Comparison of ENCODE assay signal across 23 cellular contexts in the genomic region with DNA sequence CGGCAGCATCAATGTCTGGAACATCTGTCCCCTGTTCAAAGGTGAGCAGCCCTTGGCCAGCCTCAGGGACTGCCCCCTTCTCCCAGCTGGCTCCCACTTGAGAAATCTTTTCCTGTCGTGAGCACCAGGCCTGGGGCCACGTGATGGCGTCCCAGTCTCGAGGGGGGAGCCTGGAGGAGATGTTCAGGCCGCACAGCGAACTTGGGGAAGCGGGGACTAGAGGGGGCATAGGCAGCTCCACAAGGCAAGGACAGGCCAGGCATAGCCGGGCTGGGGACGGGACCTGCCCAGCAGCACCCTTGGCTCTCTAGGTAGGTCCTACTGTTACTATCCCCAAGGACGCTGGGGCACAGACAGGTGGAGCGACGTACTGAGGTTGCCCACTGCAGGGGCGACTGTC. TPM values are rescaled to one million over a fixed set of nuclear protein-coding genes. Genes with fewer than 3 reads are reported as not detected.
DNase-seq lines count a peak whose midpoint lies in the region; ATAC-seq and TF ChIP-seq lines count a peak whose summit lies in the region.
"Had no signal": no experiment of that assay in that cellular context is flagged by ENCODE, and none has a peak within 500 bp of the region (broad histone marks: within the 10 kb centered on the region; RNA-seq: fewer than 3 reads in every experiment).

No MANE protein-coding gene starts in this region.

- no peaks in the 10 kb centered on the region for H3K9me2 ChIP-seq in HCT116 (ENCODE audit: insufficient read depth)

- TF ChIP-seq POLR2A in HCT116 (IDR thresholded peaks at IDR 0.05; ENCODE audit: borderline replicate concordance, extremely low read depth, insufficient read depth, insufficient read length) (no peak), esophagus squamous epithelium (IDR thresholded peaks at IDR 0.05) (no peak)

- H3K36me3 ChIP-seq in HCT116 (ENCODE audit: control insufficient read depth in 1 of 2, insufficient read depth in 2 of 2, low read length in 2 of 2) (no peaks in the 10 kb centered on the region), esophagus squamous epithelium (no peaks in the 10 kb centered on the region)
- H3K36me3 ChIP-seq: vagina had no signal

- H4K20me1 ChIP-seq in HCT116 (ENCODE audit: insufficient read depth), result no peaks in the 10 kb centered on the region

- H3K9me3 ChIP-seq in HCT116 (ENCODE audit: control insufficient read depth in 1 of 2, insufficient read depth in 1 of 2, low read depth in 1 of 2, low read length in 2 of 2) (no peaks in the 10 kb centered on the region), esophagus squamous epithelium (no peaks in the 10 kb centered on the region)
- H3K9me3 ChIP-seq: neutrophil, vagina had no signal

- intact Hi-C loops in HCT116 (cut with micrococcal nuclease) (no loop called here), esophagus squamous epithelium (cut with DNase I) (no loop called here)

- H3K27ac ChIP-seq in HCT116 (ENCODE audit: low read depth, low read length), result no peak overlapping the region; the same call in 1 of the 2 replicates
- peak overlapping the region; percentile 73; the same call in 1 of the 2 replicates for H3K27ac ChIP-seq in VCaP
- H3K27ac ChIP-seq in esophagus squamous epithelium, result peak overlapping the region in 2 of 4 donors; percentile 53 to 79
- H3K27ac ChIP-seq: neutrophil, vagina had no signal

- H2AFZ ChIP-seq in HCT116 (ENCODE audit: low read depth, low read length, poor library complexity, severe bottlenecking), result no peak overlapping the region

- H3K4me1 ChIP-seq in HCT116 (ENCODE audit: control insufficient read depth in 1 of 2, insufficient read depth in 2 of 2, low read length in 2 of 2) (peaks cover 4 to 24% of the 10 kb centered on the region in 2 experiments; a peak in 3 of 4 replicates), esophagus squamous epithelium (peaks cover 5 to 76% (median 11%) of the 10 kb centered on the region in 3 donors)

- 100% methylated on average over 1 of the region's 14 CpGs; no CpG with 5 or more reads in 1 of the 2 donors for WGBS in esophagus squamous epithelium, 2 donors

- no peak for DNase-seq in HCT116 (ENCODE audit: low read depth, low spot score)
- no peak for DNase-seq in esophagus squamous epithelium (lab: John Stamatoyannopoulos, UW)
- no peak for DNase-seq in retinal pigment epithelial cell (ENCODE audit: low read depth)
- no peak for DNase-seq in T-helper 1 cell
- no peak for DNase-seq in AML-193 (lab: John Stamatoyannopoulos, UW)
- no peak for DNase-seq in activated T-cell treated with anti-CD3 and anti-CD28 coated beads, Interleukin-2, amount 50 U/mL, for 1 hour
- DNase-seq: activated CD4-positive, CD25-positive, alpha-beta regulatory T cell; activated CD8-positive, alpha-beta T cell treated with anti-CD3 and anti-CD28 coated beads, Interleukin-2, amount 10 ng/mL, durations not matched to agents 7 days and 5 days; activated naive CD8-positive, alpha-beta T cell treated with anti-CD3 and anti-CD28 coated beads, Interleukin-2, amount 10 ng/mL, durations not matched to agents 7 days and 5 days; COR-L47; effector memory CD4-positive, alpha-beta T cell; HFFc6; hypothalamus; NCI-H1105; NCI-H2107; NCI-H510A treated with DMSO at 0.1 percent for 48 hours; SIG-M5; stimulated activated CD4-positive, alpha-beta T cell treated with anti-CD3 and anti-CD28 coated beads, Interleukin-2, amount 100 ng/mL, for 48 hours had no signal

- peak overlapping the region; percentile 74 for H3K4me2 ChIP-seq in HCT116 (ENCODE audit: low read length)

- CTCF ChIA-PET in HCT116 (lab: Charles Lee), result no interaction called here

- H3K27me3 ChIP-seq in HCT116 (ENCODE audit: insufficient read depth, low read length) (no peaks in the 10 kb centered on the region), esophagus squamous epithelium (no peaks in the 10 kb centered on the region)
- H3K27me3 ChIP-seq: vagina had no signal

- no peak overlapping the region for H3K9ac ChIP-seq in HCT116 (ENCODE audit: low read length)

- H3K4me3 ChIP-seq in HCT116 (replicated peaks in 1 of 2; ENCODE audit: low read depth in 1 of 2, low read length in 2 of 2) (no peak overlapping the region), esophagus squamous epithelium (peak overlapping the region in 3 of 4 donors; percentile 42 to 66 (median 57)), retinal pigment epithelial cell (ENCODE audit: low read length) (peak overlapping the region; percentile 48)

- no peak for TF ChIP-seq RAD21 in HCT116 (IDR thresholded peaks at IDR 0.05; ENCODE audit: low read depth)

- no peak for ATAC-seq in HCT116
- ATAC-seq: activated CD8-positive, alpha-beta T cell treated with anti-CD3 and anti-CD28 coated beads, Interleukin-2, amount 10 ng/mL, durations not matched to agents 7 days and 5 days; sciatic nerve had no signal

- TF ChIP-seq CTCF in HCT116 (IDR thresholded peaks at IDR 0.05 in 2 of 3, conservative IDR thresholded peaks at IDR 0.05 in 1 of 3; ENCODE audit: borderline replicate concordance in 1 of 3, insufficient read depth in 1 of 3, low read depth in 2 of 3, low read length in 2 of 3) (no peak), VCaP (conservative IDR thresholded peaks at IDR 0.05) (no peak), esophagus squamous epithelium (IDR thresholded peaks at IDR 0.05) (no peak), retinal pigment epithelial cell (conservative IDR thresholded peaks at IDR 0.05; ENCODE audit: low read depth, low read length) (no peak)

- RAD21 ChIA-PET in HCT116 (lab: Charles Lee; ENCODE audit: low non-redundant PET in 1 of 2, low total read pairs in 2 of 2, uncharacterized antibody in 2 of 2, unreplicated experiment in 2 of 2), result no interaction called here

- peaks cover 22% of the 10 kb centered on the region for H3K79me2 ChIP-seq in HCT116 (ENCODE audit: insufficient read depth, low read length)

- BruUV-seq in HCT116 (replicated peaks; lab: Mats Ljungman, UMichigan), result TSS peak; percentile 38

- POLR2A ChIA-PET in HCT116 (lab: Charles Lee), result no interaction called here

TF ChIP-seq in HCT116, 20 proteins besides CTCF, POLR2A, EP300 and RAD21 (continues in another document):
- TF ChIP-seq EGR1 (IDR thresholded peaks at IDR 0.05; ENCODE audit: low read depth), result no peak
- no peak for TF ChIP-seq SP1 (IDR thresholded peaks at IDR 0.05; ENCODE audit: low read depth)
- TF ChIP-seq, protein P1, sequence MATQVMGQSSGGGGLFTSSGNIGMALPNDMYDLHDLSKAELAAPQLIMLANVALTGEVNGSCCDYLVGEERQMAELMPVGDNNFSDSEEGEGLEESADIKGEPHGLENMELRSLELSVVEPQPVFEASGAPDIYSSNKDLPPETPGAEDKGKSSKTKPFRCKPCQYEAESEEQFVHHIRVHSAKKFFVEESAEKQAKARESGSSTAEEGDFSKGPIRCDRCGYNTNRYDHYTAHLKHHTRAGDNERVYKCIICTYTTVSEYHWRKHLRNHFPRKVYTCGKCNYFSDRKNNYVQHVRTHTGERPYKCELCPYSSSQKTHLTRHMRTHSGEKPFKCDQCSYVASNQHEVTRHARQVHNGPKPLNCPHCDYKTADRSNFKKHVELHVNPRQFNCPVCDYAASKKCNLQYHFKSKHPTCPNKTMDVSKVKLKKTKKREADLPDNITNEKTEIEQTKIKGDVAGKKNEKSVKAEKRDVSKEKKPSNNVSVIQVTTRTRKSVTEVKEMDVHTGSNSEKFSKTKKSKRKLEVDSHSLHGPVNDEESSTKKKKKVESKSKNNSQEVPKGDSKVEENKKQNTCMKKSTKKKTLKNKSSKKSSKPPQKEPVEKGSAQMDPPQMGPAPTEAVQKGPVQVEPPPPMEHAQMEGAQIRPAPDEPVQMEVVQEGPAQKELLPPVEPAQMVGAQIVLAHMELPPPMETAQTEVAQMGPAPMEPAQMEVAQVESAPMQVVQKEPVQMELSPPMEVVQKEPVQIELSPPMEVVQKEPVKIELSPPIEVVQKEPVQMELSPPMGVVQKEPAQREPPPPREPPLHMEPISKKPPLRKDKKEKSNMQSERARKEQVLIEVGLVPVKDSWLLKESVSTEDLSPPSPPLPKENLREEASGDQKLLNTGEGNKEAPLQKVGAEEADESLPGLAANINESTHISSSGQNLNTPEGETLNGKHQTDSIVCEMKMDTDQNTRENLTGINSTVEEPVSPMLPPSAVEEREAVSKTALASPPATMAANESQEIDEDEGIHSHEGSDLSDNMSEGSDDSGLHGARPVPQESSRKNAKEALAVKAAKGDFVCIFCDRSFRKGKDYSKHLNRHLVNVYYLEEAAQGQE (IDR thresholded peaks at IDR 0.05; ENCODE audit: low read depth), result no peak
- no peak for TF ChIP-seq SIN3A (IDR thresholded peaks at IDR 0.05; ENCODE audit: low read depth)
- TF ChIP-seq TCF7L2 (IDR thresholded peaks at IDR 0.05; ENCODE audit: borderline replicate concordance, extremely low read depth, insufficient read depth, insufficient read length), result no peak
- no peak for TF ChIP-seq EZH2phosphoT487 (IDR thresholded peaks at IDR 0.05; ENCODE audit: borderline replicate concordance)
- TF ChIP-seq ZFX (IDR thresholded peaks at IDR 0.05), result no peak
- TF ChIP-seq CBX3 (IDR thresholded peaks at IDR 0.05; ENCODE audit: low read depth), result no peak
- no peak for TF ChIP-seq EZH2 (IDR thresholded peaks at IDR 0.05)

RNA-seq across cellular contexts. Expression of a gene that starts 2.7 kb away (rescaled TPM):
- 101 TPM for total RNA-seq in HCT116 (2021; ENCODE audit: unreplicated experiment)
- polyA plus RNA-seq in HCT116 (2012), result 73.3 and 82.9 TPM in 2 replicates
- 10 to 100 TPM; 19.5 to 36.2 (median 25.4) TPM for total RNA-seq in esophagus squamous epithelium

RNA-seq across cellular contexts. Expression of a gene that starts 16.9 kb away (rescaled TPM):
- total RNA-seq in HCT116 (2021; ENCODE audit: unreplicated experiment) (0.84 TPM), esophagus squamous epithelium (1 to 10 TPM in 2 of 4 donors, under 1 TPM in 1, not detected in 1; 0.82 to 5.7 (median 1.5) TPM)
- 0.26 and 0.64 TPM in 2 replicates for polyA plus RNA-seq in HCT116 (2012)
- total RNA-seq: T-helper 2 cell treated with Interferon-gamma antibody and Interleukin-4, amounts not matched to agents 100 ng/mL and 5 ng/mL, for 36 hours had no signal

RNA-seq across cellular contexts. Expression of a gene that starts 33.7 kb away (rescaled TPM):
- total RNA-seq in HCT116 (2021; ENCODE audit: unreplicated experiment), result 185 TPM
- polyA plus RNA-seq in HCT116 (2012), result 212 and 229 TPM in 2 replicates
- 100 to 1,000 TPM in 3 of 4 donors, 10 to 100 TPM in 1; 99.2 to 180 (median 142) TPM for total RNA-seq in esophagus squamous epithelium

RNA-seq across cellular contexts. Expression of a gene that starts 34.2 kb away (rescaled TPM):
- total RNA-seq in HCT116 (2021; ENCODE audit: unreplicated experiment) (7.1 TPM), esophagus squamous epithelium (1 to 10 TPM; 1.8 to 5.0 (median 3.5) TPM)
- polyA plus RNA-seq in HCT116 (2012), result 7.8 and 9.9 TPM in 2 replicates

RNA-seq across cellular contexts. Expression of a gene that starts 43.5 kb away (rescaled TPM):
- total RNA-seq in HCT116 (2021; ENCODE audit: unreplicated experiment) (14.2 TPM), esophagus squamous epithelium (1 to 10 TPM in 2 of 4 donors, under 1 TPM in 2; 0.38 to 4.0 (median 1.3) TPM)
- polyA plus RNA-seq in HCT116 (2012), result 10.5 and 10.6 TPM in 2 replicates
- total RNA-seq: activated CD8-positive, alpha-beta T cell treated with anti-CD3 and anti-CD28 coated beads, Interleukin-2, amount 10 ng/mL, durations not matched to agents 7 days and 5 days; activated naive CD8-positive, alpha-beta T cell treated with anti-CD3 and anti-CD28 coated beads, Interleukin-2, amount 10 ng/mL, durations not matched to agents 7 days and 5 days; HFFc6; T-helper 2 cell treated with Interferon-gamma antibody and Interleukin-4, amounts not matched to agents 100 ng/mL and 5 ng/mL, for 36 hours had no signal

Comparison
In these comparisons a context has a peak if more than half of its experiments do, and no peak if none do; other contexts are left out.
1. H3K4me3 ChIP-seq: peak in esophagus squamous epithelium (3 of 4) and retinal pigment epithelial cell (single experiment); none in HCT116 (0 of 2).